Comparison of ENCODE assay signal across 14 cellular contexts in genomic region chr5:1459435-1459834, GRCh38. TPM values are rescaled to one million over a fixed set of nuclear protein-coding genes. Genes with fewer than 3 reads are reported as not detected.
"Had no signal": no experiment of that assay in that cellular context is flagged by ENCODE, and none has a peak within 500 bp of the region (broad histone marks: within the 10 kb centered on the region; RNA-seq: fewer than 3 reads in every experiment).

No MANE protein-coding gene starts in this region.

RNA-seq across cellular contexts. Expression of gene SLC6A3, which starts 14.2 kb away (rescaled TPM):
- total RNA-seq: activated naive CD4-positive, alpha-beta T cell treated with anti-CD3 and anti-CD28 coated beads for 36 hours; activated naive CD4-positive, alpha-beta T cell treated with anti-CD3 and anti-CD28 coated beads, Interleukin-2, amount 50 U/mL, for 72 hours; activated naive CD8-positive, alpha-beta T cell treated with anti-CD3 and anti-CD28 coated beads for 36 hours; activated T-cell treated with anti-CD3 and anti-CD28 coated beads, Interleukin-2, amount 50 U/mL, for 4 hours; activated T-cell treated with anti-CD3 and anti-CD28 coated beads, Interleukin-2, amount 50 U/mL, for 72 hours; activated T-helper 1 cell treated with anti-CD3 and anti-CD28 coated beads, Interleukin-12 subunit alpha, Interleukin-12 subunit beta, Interleukin-2, Interleukin-4 antibody, amounts not matched to agents 30 ng/mL and 10 ng/mL and 1 ng/mL, durations not matched to agents 14 hours and 24 hours and 36 hours; activated T-helper 17 cell treated with anti-CD3 and anti-CD28 coated beads, Interleukin-2, amount 50 U/mL, for 72 hours; activated T-helper 2 cell treated with anti-CD3 and anti-CD28 coated beads, Interferon-gamma antibody, Interleukin-2, Interleukin-4, amounts not matched to agents 10 μg/mL and 5 μg/mL and 100 μg/mL, durations not matched to agents 14 hours and 24 hours and 36 hours; adrenal gland; ascending aorta; body of pancreas; bronchial epithelial cell; cardiac muscle cell; chondrocyte had no signal
- polyA plus RNA-seq: cardiac muscle cell had no signal
